ENCODE assay signal across 16 cellular contexts in the genomic region with DNA sequence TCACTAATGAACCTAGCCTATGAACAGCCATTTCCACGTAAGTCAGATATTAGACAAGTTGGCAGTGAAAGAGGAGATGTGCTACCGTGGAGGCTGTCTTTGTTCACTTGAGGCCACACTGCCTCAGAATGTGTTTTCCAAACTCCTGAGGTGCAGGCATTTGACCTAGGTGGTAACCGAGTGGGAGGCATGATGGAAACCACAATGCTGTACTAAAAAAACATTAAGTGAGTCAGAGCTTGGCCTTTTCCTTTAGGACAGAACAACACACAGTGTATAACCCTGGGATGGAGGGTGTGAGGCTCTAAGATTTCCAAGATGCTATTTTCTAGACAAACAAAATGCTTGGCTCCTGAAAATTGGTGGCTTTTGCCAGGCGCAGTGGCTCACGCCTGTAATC.
DNase-seq lines count a peak whose midpoint lies in the region; ATAC-seq lines count a peak whose summit lies in the region.
"Had no signal": no experiment of that assay in that cellular context is flagged by ENCODE, and none has a peak within 500 bp of the region (broad histone marks: within the 10 kb centered on the region; RNA-seq: fewer than 3 reads in every experiment).

No MANE protein-coding gene starts in this region.

- H3K9me3 Mint-ChIP-seq in activated naive CD4-positive, alpha-beta T cell treated with anti-CD3 and anti-CD28 coated beads for 36 hours: no peaks in the 10 kb centered on the region
- H3K9me3 Mint-ChIP-seq: stimulated activated naive CD8-positive, alpha-beta T cell treated with anti-CD3 and anti-CD28 coated beads, Interleukin-15, Interleukin-2, amounts not matched to agents 100 ng/mL and 50 ng/mL, for 24 hours had no signal

- DNase-seq in COLO829 (ENCODE audit: low spot score) (peak; percentile 19), NCI-H2227 treated with DMSO at 0.1 percent for 48 hours (lab: John Stamatoyannopoulos, UW) (peak; percentile 57), astrocyte of the hippocampus (ENCODE audit: low read depth, low spot score) (peak; percentile 93), kidney glomerular epithelial cell (lab: John Stamatoyannopoulos, UW) (peak; percentile 66), SKM-1 (lab: John Stamatoyannopoulos, UW; ENCODE audit: unreplicated experiment) (no peak), NCI-H1436 (lab: John Stamatoyannopoulos, UW) (no peak)
- no peak for DNase-seq in activated naive CD4-positive, alpha-beta T cell treated with anti-CD3 and anti-CD28 coated beads for 36 hours
- DNase-seq: activated CD4-positive, alpha-beta T cell treated with anti-CD3 and anti-CD28 coated beads, Interleukin-2, amount 50 U/mL, for 4 hours; activated naive CD4-positive, alpha-beta T cell treated with anti-CD3 and anti-CD28 coated beads, Interleukin-2, amount 50 U/mL, for 16 hours; activated T-cell treated with anti-CD3 and anti-CD28 coated beads, Interleukin-2, amount 50 U/mL, for 1 hour; brain microvascular endothelial cell; left ventricle myocardium inferior; stimulated activated CD4-positive, alpha-beta T cell treated with anti-CD3 and anti-CD28 coated beads, Interleukin-15, amount 100 ng/mL, for 24 hours; uterus had no signal

- CTCF ChIA-PET in activated naive CD4-positive, alpha-beta T cell treated with anti-CD3 and anti-CD28 coated beads for 36 hours (lab: Charles Lee): no interaction called here

- H3K4me3 Mint-ChIP-seq in activated naive CD4-positive, alpha-beta T cell treated with anti-CD3 and anti-CD28 coated beads for 36 hours: no peak overlapping the region
- H3K4me3 Mint-ChIP-seq: stimulated activated naive CD8-positive, alpha-beta T cell treated with anti-CD3 and anti-CD28 coated beads, Interleukin-15, Interleukin-2, amounts not matched to agents 100 ng/mL and 50 ng/mL, for 24 hours had no signal

- H3K27ac Mint-ChIP-seq in activated naive CD4-positive, alpha-beta T cell treated with anti-CD3 and anti-CD28 coated beads for 36 hours: no peak overlapping the region
- H3K27ac Mint-ChIP-seq: stimulated activated naive CD8-positive, alpha-beta T cell treated with anti-CD3 and anti-CD28 coated beads, Interleukin-15, Interleukin-2, amounts not matched to agents 100 ng/mL and 50 ng/mL, for 24 hours had no signal

- ATAC-seq in GM19397 (IDR thresholded peaks at IDR 0.05; ENCODE audit: unreplicated experiment): no peak

- intact Hi-C loops in activated naive CD4-positive, alpha-beta T cell treated with anti-CD3 and anti-CD28 coated beads for 36 hours (cut with micrococcal nuclease): no loop called here

- no peaks in the 10 kb centered on the region for H3K4me1 Mint-ChIP-seq in activated naive CD4-positive, alpha-beta T cell treated with anti-CD3 and anti-CD28 coated beads for 36 hours (ENCODE audit: low read depth)

- H3K27me3 Mint-ChIP-seq in activated naive CD4-positive, alpha-beta T cell treated with anti-CD3 and anti-CD28 coated beads for 36 hours (ENCODE audit: low read depth): no peaks in the 10 kb centered on the region
- H3K27me3 Mint-ChIP-seq: stimulated activated naive CD8-positive, alpha-beta T cell treated with anti-CD3 and anti-CD28 coated beads, Interleukin-15, Interleukin-2, amounts not matched to agents 100 ng/mL and 50 ng/mL, for 24 hours had no signal

- no peaks in the 10 kb centered on the region for H3K36me3 Mint-ChIP-seq in activated naive CD4-positive, alpha-beta T cell treated with anti-CD3 and anti-CD28 coated beads for 36 hours (ENCODE audit: low read depth)

Comparison
In these comparisons a context has a peak if more than half of its experiments do, and no peak if none do; other contexts are left out.
1. DNase-seq: peak in COLO829 (single experiment), NCI-H2227 treated with DMSO at 0.1 percent for 48 hours (single experiment), astrocyte of the hippocampus (single experiment) and kidney glomerular epithelial cell (single experiment); none in SKM-1 (single experiment), NCI-H1436 (single experiment) and activated naive CD4-positive, alpha-beta T cell treated with anti-CD3 and anti-CD28 coated beads for 36 hours (single experiment).